In the genomic region with DNA sequence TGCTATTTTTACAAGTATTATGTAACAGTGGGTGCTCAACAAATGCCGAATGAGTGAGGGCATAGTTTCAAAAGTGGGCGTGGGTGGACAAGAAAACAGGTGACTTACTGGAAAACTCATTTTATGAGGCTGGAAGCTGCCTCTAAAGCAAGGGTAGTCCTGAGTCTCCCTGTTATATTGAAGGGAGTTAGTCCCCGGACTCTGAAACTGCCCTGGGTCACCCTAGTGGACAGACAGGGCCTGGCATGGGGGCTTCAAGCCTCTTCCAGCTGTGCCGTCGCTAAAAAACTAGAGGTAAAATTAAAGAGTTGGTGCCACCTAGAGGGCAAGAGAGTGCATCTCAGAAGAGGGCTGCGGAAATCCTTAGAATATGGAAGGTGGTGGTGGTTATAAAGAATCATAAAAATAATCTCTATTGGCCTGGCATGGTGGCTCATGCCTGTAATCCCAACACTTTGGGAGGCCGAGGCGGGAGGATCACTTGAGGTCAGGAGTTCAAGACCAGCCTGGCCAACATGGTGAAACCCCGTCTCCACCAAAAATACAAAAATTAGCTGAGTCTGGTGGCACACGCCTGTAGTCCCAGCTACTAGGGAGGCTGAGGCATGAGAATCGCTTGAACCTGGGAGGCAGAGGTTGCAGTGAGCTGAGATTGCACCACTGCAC, we compare ENCODE assay signal across 8 cellular contexts.
DNase-seq lines count a peak whose midpoint lies in the region; ATAC-seq and TF ChIP-seq lines count a peak whose summit lies in the region.
"Not testable (repeated sequence)": the region's sequence is repeated elsewhere in the genome, so short reads cannot be mapped to it uniquely, and the experiment has no call there.

No MANE protein-coding gene starts in this region.

- not testable (repeated sequence) for H3K4me3 ChIP-seq in HL-60 (replicated peaks; ENCODE audit: insufficient read depth, low read length)

- not testable (repeated sequence) for H3K27me3 ChIP-seq in HL-60 (ENCODE audit: insufficient read depth, poor library complexity, severe bottlenecking)

- peak; percentile 80 for DNase-seq in AG09319 (ENCODE audit: extremely low read depth, low read depth)
- peak; percentile 76 to 89 for DNase-seq in HL-60 (ENCODE audit: low read depth in 1 of 2, low spot score in 1 of 2)
- DNase-seq in NCI-H748 treated with DMSO at 0.1 percent for 48 hours (lab: John Stamatoyannopoulos, UW) = peak; percentile 60
- peak; percentile 65 to 70 for DNase-seq in activated CD4-positive, alpha-beta T cell treated with anti-CD3 and anti-CD28 coated beads for 4 hours
- DNase-seq in cerebellar cortex (ENCODE audit: low spot score) = peak; percentile 90
- DNase-seq in kidney glomerular epithelial cell (lab: John Stamatoyannopoulos, UW) = peak; percentile 87
- DNase-seq in stimulated activated CD4-positive, alpha-beta T cell treated with anti-CD3 and anti-CD28 coated beads, Interleukin-12 subunit alpha, Interleukin-12 subunit beta, amount 100 ng/mL, for 4 hours = peak; percentile 45

- H3K27ac ChIP-seq in HL-60 (replicated peaks) = not testable (repeated sequence)

- peak; percentile 63 for ATAC-seq in GM19023 (IDR thresholded peaks at IDR 0.05; ENCODE audit: unreplicated experiment)

- peak; percentile 97 for TF ChIP-seq CTCF in AG09319 (IDR thresholded peaks at IDR 0.05; ENCODE audit: low read depth, low read length)
- TF ChIP-seq CTCF in HL-60 (IDR thresholded peaks at IDR 0.05; ENCODE audit: insufficient read depth, low read length) = peak; percentile 91
